9 cellular contexts compared by ENCODE assay signal in the genomic region with DNA sequence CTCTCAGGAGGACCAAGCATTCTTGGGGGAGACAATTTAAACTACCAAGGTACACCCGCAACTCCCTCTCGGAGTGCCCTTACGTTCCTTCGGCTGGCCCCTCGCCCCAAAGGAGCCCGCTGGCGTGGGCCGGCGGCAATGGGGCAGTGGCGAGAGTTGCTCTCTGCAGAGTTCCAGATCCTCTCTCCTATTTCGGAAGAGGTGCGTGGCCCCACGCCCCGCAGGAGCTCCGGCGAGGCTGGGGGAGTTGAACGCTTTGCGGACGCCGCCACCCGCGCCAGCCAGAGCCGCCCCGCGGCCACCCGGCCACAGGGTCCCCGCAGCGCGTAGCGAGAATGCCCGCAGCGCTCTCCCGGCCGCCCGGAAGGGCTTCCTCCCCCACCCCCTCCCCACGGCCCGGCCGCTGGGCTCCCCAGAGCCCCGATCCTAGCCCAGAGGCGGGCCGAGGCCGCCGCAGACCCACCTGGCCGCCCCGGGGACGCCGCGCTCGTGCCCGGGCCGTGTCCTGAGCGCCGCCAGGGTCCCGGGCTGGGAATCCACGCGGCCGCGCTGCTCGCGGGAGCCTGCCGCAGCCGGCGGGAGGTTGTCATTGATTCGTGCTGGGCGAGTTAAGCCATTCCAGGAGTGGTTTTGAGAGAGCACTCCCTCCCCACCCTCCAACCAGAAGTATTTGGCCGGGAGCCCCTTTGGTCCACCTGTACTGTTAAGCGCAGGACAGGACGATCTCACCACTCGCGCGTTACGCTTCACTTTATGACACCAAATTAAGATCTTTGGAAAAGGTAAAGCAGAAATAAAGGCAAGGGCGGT.
DNase-seq lines count a peak whose midpoint lies in the region; ATAC-seq, FAIRE-seq and TF ChIP-seq lines count a peak whose summit lies in the region.
"Had no signal": no experiment of that assay in that cellular context is flagged by ENCODE, and none has a peak within 500 bp of the region (broad histone marks: within the 10 kb centered on the region; RNA-seq: fewer than 3 reads in every experiment).

No MANE protein-coding gene starts in this region.

- H3K27me3 ChIP-seq in Panc1 (ENCODE audit: control insufficient read depth, insufficient read depth, low read length): peaks cover 12% of the 10 kb centered on the region
- peaks cover 84% of the 10 kb centered on the region for H3K27me3 ChIP-seq in foreskin keratinocyte

- BruUV-seq in Panc1 (replicated peaks; lab: Mats Ljungman, UMichigan): no TSS peak

- intact Hi-C loops in Panc1 (cut with micrococcal nuclease; ENCODE audit: unreplicated experiment): no loop called here

- DNase-seq in D721Med (ENCODE audit: insufficient read length, low spot score) (peak; percentile 59), Panc1 (ENCODE audit: low read depth, low spot score) (no peak), foreskin keratinocyte (no peak), osteocyte (ENCODE audit: extremely low spot score, unreplicated experiment) (no peak), COLO829 (ENCODE audit: low spot score) (no peak), NCI-H82 treated with DMSO at 0.1 percent for 48 hours (lab: John Stamatoyannopoulos, UW; ENCODE audit: unreplicated experiment) (no peak)

- peaks cover 36% of the 10 kb centered on the region for H3K4me1 Mint-ChIP-seq in osteocyte (ENCODE audit: unreplicated experiment)

- H3K27me3 Mint-ChIP-seq in osteocyte (ENCODE audit: unreplicated experiment): peaks cover 58% of the 10 kb centered on the region

- H3K9me3 Mint-ChIP-seq in osteocyte (ENCODE audit: unreplicated experiment): no peaks in the 10 kb centered on the region

- in situ Hi-C loops in Panc1 (cut with HindIII; ENCODE audit: low pct_unique_long_range_greater_than_20kb, low sequenced_read_pairs): no loop called here

- H3K27ac ChIP-seq in Panc1 (ENCODE audit: low read length) (no peak overlapping the region), foreskin keratinocyte (no peak overlapping the region)

- CTCF ChIA-PET in Panc1 (lab: Charles Lee): no interaction called here

- H3K4me3 ChIP-seq in Panc1 (ENCODE audit: low read depth in 2 of 2, low read length in 2 of 2): peak overlapping the region; percentile 18 to 27

- POLR2A ChIA-PET in Panc1 (lab: Charles Lee): no interaction called here

- no peak for ATAC-seq in Panc1
- peak; percentile 8 for ATAC-seq in foreskin keratinocyte
- no peak for ATAC-seq in GM18517 (IDR thresholded peaks at IDR 0.05; ENCODE audit: unreplicated experiment)
- no peak for ATAC-seq in HG02763 (IDR thresholded peaks at IDR 0.05; ENCODE audit: unreplicated experiment)

- peak overlapping the region; percentile 74 for H3K4me3 Mint-ChIP-seq in osteocyte (ENCODE audit: unreplicated experiment)

- no peak for FAIRE-seq in D721Med (lab: Jason Lieb, UNC)
- FAIRE-seq: GM18507 had no signal

- TF ChIP-seq CTCF in D721Med (IDR thresholded peaks at IDR 0.05; ENCODE audit: insufficient read depth, missing control alignments) (no peak), Panc1 (IDR thresholded peaks at IDR 0.05) (no peak), foreskin keratinocyte (conservative IDR thresholded peaks at IDR 0.05) (no peak), osteocyte (IDR thresholded peaks at IDR 0.05) (no peak)

- no peaks in the 10 kb centered on the region for H3K36me3 Mint-ChIP-seq in osteocyte (ENCODE audit: unreplicated experiment)

- H3K9me3 ChIP-seq in Panc1 (ENCODE audit: control insufficient read depth, insufficient read depth, low read depth, low read length): no peaks in the 10 kb centered on the region

- H3K36me3 ChIP-seq in Panc1 (ENCODE audit: control insufficient read depth, insufficient read depth, low read length): no peaks in the 10 kb centered on the region

- peak overlapping the region; percentile 4 for H3K27ac Mint-ChIP-seq in osteocyte (ENCODE audit: unreplicated experiment)

- H3K4me1 ChIP-seq in Panc1 (ENCODE audit: control insufficient read depth, insufficient read depth, low read length): no peaks in the 10 kb centered on the region
- H3K4me1 ChIP-seq in foreskin keratinocyte: peaks cover 6% of the 10 kb centered on the region
